Comparison of ENCODE assay signal across 1 cellular context in the genomic region with DNA sequence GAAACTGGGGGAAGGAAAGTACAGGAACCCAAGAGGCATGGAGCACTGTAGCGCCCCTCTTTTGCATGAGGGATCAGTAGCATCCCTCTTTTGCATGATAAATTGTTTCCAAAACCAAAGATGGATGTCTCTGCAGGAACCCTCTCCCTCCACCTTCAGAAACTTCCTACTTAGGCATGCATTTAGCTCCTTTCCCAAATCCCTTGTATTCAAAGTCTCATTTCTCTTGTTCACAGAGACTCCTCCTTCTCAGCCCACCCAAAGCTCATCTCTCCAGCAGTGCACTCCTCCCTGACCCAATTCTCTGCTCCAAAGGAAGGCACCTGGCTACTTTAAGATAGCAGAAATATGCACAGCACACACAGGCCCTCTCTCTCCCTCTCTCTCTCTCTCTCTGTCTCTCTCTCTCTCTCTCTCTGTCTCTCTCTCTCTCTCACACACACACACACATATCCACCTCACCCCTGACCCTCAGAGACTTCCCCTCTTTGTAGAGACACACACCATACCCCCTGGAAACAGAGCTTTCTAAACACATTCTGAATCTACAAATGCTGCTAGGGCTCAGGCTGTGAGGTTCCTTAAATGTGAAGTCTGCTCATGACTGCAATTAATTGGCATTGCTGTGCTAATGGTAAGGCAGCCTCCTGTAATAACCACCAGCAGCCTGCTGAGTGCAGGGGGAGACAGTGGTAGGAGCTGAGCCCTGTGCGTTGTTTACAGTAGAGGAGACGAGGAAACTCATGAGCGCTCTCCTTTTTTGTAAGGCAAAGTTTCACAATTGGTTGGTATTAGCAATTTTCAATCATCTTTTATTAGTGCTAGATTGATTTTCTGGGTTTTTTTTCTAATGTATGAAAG.
TF ChIP-seq lines count a peak whose summit lies in the region.

No MANE protein-coding gene starts in this region.

TF ChIP-seq in endothelial cell of umbilical vein, 7 proteins besides CTCF, POLR2A, EP300 and RAD21 (continued from another document):
- TF ChIP-seq EZH2 (IDR thresholded peaks at IDR 0.05; ENCODE audit: borderline replicate concordance, low read depth, low read length, severe bottlenecking): no peak
